ENCODE assay signal across 1 cellular context in genomic region chr2:73215254-73215653, GRCh38.
TF ChIP-seq lines count a peak whose summit lies in the region.

No MANE protein-coding gene starts in this region.

TF ChIP-seq in GM12878, 131 proteins besides CTCF, POLR2A, EP300 and RAD21:
- no peak for TF ChIP-seq HDGF (IDR thresholded peaks at IDR 0.05)
TF ChIP-seq in GM12878: peak in this region for 0.
